ENCODE assay signal across 22 cellular contexts in the genomic region with DNA sequence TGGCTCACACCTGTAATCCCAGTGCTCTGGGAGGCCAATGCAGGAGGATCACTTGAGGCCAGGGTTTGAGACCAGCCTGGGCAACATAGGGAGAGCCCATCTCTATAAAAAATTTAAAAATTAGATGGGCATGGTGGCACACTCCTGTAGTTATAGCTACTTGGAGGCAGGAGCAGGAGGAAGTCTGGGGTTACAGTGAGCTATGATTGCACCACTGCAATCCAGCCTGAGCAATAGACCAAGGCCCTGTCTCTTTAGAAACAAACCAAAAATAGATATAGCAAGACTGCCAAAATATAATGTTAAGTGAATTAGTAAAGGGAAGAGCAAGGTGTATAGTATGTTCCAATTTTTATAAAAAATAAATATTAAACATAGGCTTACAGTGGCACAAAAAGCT.
"Had no signal": no experiment of that assay in that cellular context is flagged by ENCODE, and none has a peak within 500 bp of the region (broad histone marks: within the 10 kb centered on the region; RNA-seq: fewer than 3 reads in every experiment).

No MANE protein-coding gene starts in this region.

- DNase-seq: activated CD4-positive, alpha-beta memory T cell treated with anti-CD3 and anti-CD28 coated beads, Interleukin-2, amount 10 ng/mL, durations not matched to agents 7 days and 5 days; activated CD4-positive, alpha-beta T cell treated with anti-CD3 and anti-CD28 coated beads for 48 hours; activated CD4-positive, CD25-positive, alpha-beta regulatory T cell; activated CD8-positive, alpha-beta memory T cell treated with anti-CD3 and anti-CD28 coated beads, Interleukin-2, amount 10 ng/mL, durations not matched to agents 7 days and 5 days; activated naive CD4-positive, alpha-beta T cell treated with Interleukin-2 at 50 U/mL for 16 hours; activated naive CD8-positive, alpha-beta T cell treated with anti-CD3 and anti-CD28 coated beads, Interleukin-2, amount 10 ng/mL, durations not matched to agents 7 days and 5 days; amygdala; effector memory CD8-positive, alpha-beta T cell; esophagus squamous epithelium; hippocampal formation; left cardiac atrium; lower lobe of right lung; natural killer cell; sigmoid colon; spleen; stimulated activated CD4-positive, alpha-beta T cell treated with anti-CD3 and anti-CD28 coated beads, Interleukin-4, amount 100 ng/mL, for 4 hours; T-helper 9 cell; testis had no signal

- H3K4me1 ChIP-seq: esophagus squamous epithelium, lower lobe of right lung, parathyroid adenoma, sigmoid colon, testis had no signal

- H3K4me3 ChIP-seq: cardiac muscle cell, esophagus squamous epithelium, lower lobe of right lung, sigmoid colon, spleen, testis had no signal

- ATAC-seq: activated CD8-positive, alpha-beta memory T cell treated with anti-CD3 and anti-CD28 coated beads, Interleukin-2, amount 10 ng/mL, durations not matched to agents 7 days and 5 days; activated T-helper 17 cell treated with anti-CD3 and anti-CD28 coated beads, Interleukin-2, amount 50 U/mL, for 72 hours; effector memory CD8-positive, alpha-beta T cell; natural killer cell; stimulated activated memory B cell treated with anti-CD40 and anti-IgM and Interleukin-4, amounts not matched to agents 10 μg/mL and 1 μg/mL and 100 μg/mL, for 72 hours had no signal

- H3K27me3 ChIP-seq: cardiac muscle cell, esophagus squamous epithelium, sigmoid colon, spleen, testis had no signal

- H3K36me3 ChIP-seq: cardiac muscle cell, esophagus squamous epithelium, lower lobe of right lung, sigmoid colon, spleen had no signal

- H3K9me3 ChIP-seq: esophagus squamous epithelium, lower lobe of right lung, sigmoid colon, spleen, testis had no signal

- H3K27ac ChIP-seq: cardiac muscle cell, esophagus squamous epithelium, lower lobe of right lung, parathyroid adenoma, sigmoid colon, testis had no signal
